In the genomic region with DNA sequence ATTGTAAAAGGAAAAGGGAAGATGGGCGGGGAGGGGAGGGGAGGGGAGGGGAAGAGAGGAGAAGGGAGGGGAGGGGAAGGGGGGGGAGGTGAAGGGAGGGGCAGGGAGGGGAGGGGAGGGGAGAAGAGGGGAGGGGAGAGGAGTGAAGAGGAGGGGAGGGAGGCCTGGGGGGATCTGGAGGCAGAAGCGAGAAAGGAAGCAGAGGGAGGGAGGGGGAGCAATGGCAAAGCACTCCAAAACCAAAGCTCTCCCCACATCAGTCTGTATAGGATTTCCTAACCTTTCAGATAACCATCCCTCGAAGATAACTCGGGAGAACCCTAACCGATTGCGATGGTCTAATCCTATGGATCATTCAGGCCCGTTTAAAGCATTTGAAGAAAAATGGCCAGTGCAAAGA, we compare ENCODE assay signal across 27 cellular contexts. TPM values are rescaled to one million over a fixed set of nuclear protein-coding genes. Genes with fewer than 3 reads are reported as not detected.
DNase-seq lines count a peak whose midpoint lies in the region; ATAC-seq and TF ChIP-seq lines count a peak whose summit lies in the region.
"Had no signal": no experiment of that assay in that cellular context is flagged by ENCODE, and none has a peak within 500 bp of the region (broad histone marks: within the 10 kb centered on the region; RNA-seq: fewer than 3 reads in every experiment).

No MANE protein-coding gene starts in this region.

- H4K91ac ChIP-seq in mesenchymal stem cell (ENCODE audit: low read length), result no peak overlapping the region

- no peak overlapping the region for H3K4me2 ChIP-seq in mesenchymal stem cell (ENCODE audit: low read length, poor library complexity, severe bottlenecking)

- H3K9ac ChIP-seq in mesenchymal stem cell (ENCODE audit: low read length) (peak overlapping the region; percentile 92), skeletal muscle tissue (ENCODE audit: low read depth in 1 of 3, low read length in 3 of 3) (peak overlapping the region in 1 of 3 donors; percentile 45)

- no peak overlapping the region for H4K8ac ChIP-seq in mesenchymal stem cell (ENCODE audit: low read length)

- no peak overlapping the region for H2AFZ ChIP-seq in mesenchymal stem cell (ENCODE audit: low read depth, low read length)

- H3K36me3 Mint-ChIP-seq in activated naive CD4-positive, alpha-beta T cell treated with anti-CD3 and anti-CD28 coated beads for 36 hours (ENCODE audit: low read depth), result no peaks in the 10 kb centered on the region
- H3K36me3 Mint-ChIP-seq: CD8-positive, alpha-beta memory T cell had no signal

- H2BK5ac ChIP-seq in mesenchymal stem cell (ENCODE audit: low read depth, low read length, poor library complexity, severe bottlenecking), result no peak overlapping the region

- DNase-seq in NCI-H69 (lab: John Stamatoyannopoulos, UW) (peak; percentile 2), mesenchymal stem cell (no peak), testis (no peak)
- DNase-seq in activated naive CD4-positive, alpha-beta T cell treated with anti-CD3 and anti-CD28 coated beads for 36 hours, result no peak
- DNase-seq: activated CD4-positive, CD25-positive, alpha-beta regulatory T cell; activated T-cell treated with anti-CD3 and anti-CD28 coated beads, Interleukin-2, amount 50 U/mL, for 4 hours; CD8-positive, alpha-beta memory T cell; cerebellar nuclear complex; KG1; NCI-H1092 treated with DMSO at 0.1 percent for 48 hours; NCI-H187; NCI-H2171; NCI-H510A treated with DMSO at 0.1 percent for 48 hours; NK-92 treated with Interleukin-12 subunit alpha and Interleukin-12 subunit beta, amount 100 ng/mL, for 24 hours; PC-3; small intestine; stimulated activated naive CD4-positive, alpha-beta T cell; T-helper 17 cell had no signal

- no peak overlapping the region for H2BK15ac ChIP-seq in mesenchymal stem cell (ENCODE audit: low read depth, poor library complexity, severe bottlenecking)

- H3K14ac ChIP-seq in mesenchymal stem cell (ENCODE audit: low read length in 2 of 2), result no peak overlapping the region

- no peak overlapping the region for H2AK5ac ChIP-seq in mesenchymal stem cell (ENCODE audit: low read length, severe bottlenecking)

- 54 to 69% methylated on average over 5 of the region's 7 CpGs for WGBS in gastroesophageal sphincter (ENCODE audit: low coverage in 1 of 2), 2 donors
- WGBS in mesenchymal stem cell, result 97% methylated on average over 6 of the region's 7 CpGs
- 85 to 90% methylated on average over 7 of the region's 7 CpGs for WGBS in testis, 2 donors

- no peak overlapping the region for H3K18ac ChIP-seq in mesenchymal stem cell (ENCODE audit: low read depth in 1 of 2, low read length in 2 of 2)

- no peaks in the 10 kb centered on the region for H3K4me1 Mint-ChIP-seq in activated naive CD4-positive, alpha-beta T cell treated with anti-CD3 and anti-CD28 coated beads for 36 hours (ENCODE audit: low read depth)
- H3K4me1 Mint-ChIP-seq: CD8-positive, alpha-beta memory T cell; T-helper 17 cell had no signal

- intact Hi-C loops in testis (cut with DNase I; ENCODE audit: low total_unique reads), result no loop called here
- intact Hi-C loops in activated naive CD4-positive, alpha-beta T cell treated with anti-CD3 and anti-CD28 coated beads for 36 hours (cut with micrococcal nuclease), result no loop called here

- H3K4me3 ChIP-seq in gastroesophageal sphincter (no peak overlapping the region), mesenchymal stem cell (ENCODE audit: insufficient read depth in 1 of 2, low read depth in 1 of 2, low read length in 2 of 2) (peak overlapping the region in 1 of 2 experiments; percentile 67), skeletal muscle tissue (ENCODE audit: low read length in 3 of 3) (peak overlapping the region; percentile 2 to 52 (median 3)), testis (no peak overlapping the region)
- H3K4me3 ChIP-seq: dorsolateral prefrontal cortex had no signal

- no peak for TF ChIP-seq EP300 in gastroesophageal sphincter (IDR thresholded peaks at IDR 0.05)

- peaks cover 5% of the 10 kb centered on the region for H3K27me3 Mint-ChIP-seq in activated naive CD4-positive, alpha-beta T cell treated with anti-CD3 and anti-CD28 coated beads for 36 hours (ENCODE audit: low read depth)

- H2BK120ac ChIP-seq in mesenchymal stem cell (ENCODE audit: low read depth, low read length), result no peak overlapping the region

- H3K4ac ChIP-seq in mesenchymal stem cell (ENCODE audit: low read depth in 1 of 2, low read length in 2 of 2), result no peak overlapping the region

- no peak for ATAC-seq in gastroesophageal sphincter
- no peak for ATAC-seq in GM19452 (IDR thresholded peaks at IDR 0.05; ENCODE audit: unreplicated experiment)
- no peak for ATAC-seq in GM19467 (IDR thresholded peaks at IDR 0.05; ENCODE audit: unreplicated experiment)
- ATAC-seq: activated T-cell treated with anti-CD3 and anti-CD28 coated beads, Interleukin-2, amount 50 U/mL, for 4 hours; left lobe of liver; PC-3; T-helper 17 cell had no signal

- no peak for TF ChIP-seq CTCF in gastroesophageal sphincter (IDR thresholded peaks at IDR 0.05)
- TF ChIP-seq CTCF in testis (IDR thresholded peaks at IDR 0.05), result no peak

- CTCF ChIA-PET in activated naive CD4-positive, alpha-beta T cell treated with anti-CD3 and anti-CD28 coated beads for 36 hours (lab: Charles Lee), result no interaction called here

- H3K4me1 ChIP-seq in gastroesophageal sphincter (peaks cover 0 to 35% (median 0%) of the 10 kb centered on the region in 3 donors), mesenchymal stem cell (ENCODE audit: control insufficient read depth, insufficient read depth, low read depth, low read length) (peaks cover 3% of the 10 kb centered on the region), skeletal muscle tissue (ENCODE audit: control insufficient read depth in 3 of 3, insufficient read depth in 3 of 3, low read length in 3 of 3) (peaks cover 54 to 82% (median 55%) of the 10 kb centered on the region in 3 donors), testis (peaks cover 4% of the 10 kb centered on the region)

- no peak overlapping the region for H3K23ac ChIP-seq in mesenchymal stem cell (ENCODE audit: low read length in 2 of 2)

- H3K9me3 ChIP-seq in gastroesophageal sphincter (no peaks in the 10 kb centered on the region), mesenchymal stem cell (ENCODE audit: control insufficient read depth, low read length) (no peaks in the 10 kb centered on the region), skeletal muscle tissue (ENCODE audit: control insufficient read depth in 3 of 3, low read length in 3 of 3) (no peaks in the 10 kb centered on the region), testis (no peaks in the 10 kb centered on the region)
- H3K9me3 ChIP-seq: thoracic aorta had no signal

- H3K27me3 ChIP-seq in gastroesophageal sphincter (peaks cover 55% of the 10 kb centered on the region), mesenchymal stem cell (ENCODE audit: control insufficient read depth in 1 of 2, insufficient read depth in 1 of 2, low read length in 2 of 2) (peaks cover 0 to 4% of the 10 kb centered on the region in 2 experiments), skeletal muscle tissue (ENCODE audit: control insufficient read depth in 3 of 3, insufficient read depth in 3 of 3, low read length in 3 of 3) (peaks cover 0 to 4% (median 3%) of the 10 kb centered on the region in 3 donors), testis (no peaks in the 10 kb centered on the region)

- no peaks in the 10 kb centered on the region for H3K9me3 Mint-ChIP-seq in activated naive CD4-positive, alpha-beta T cell treated with anti-CD3 and anti-CD28 coated beads for 36 hours
- H3K9me3 Mint-ChIP-seq: activated T-cell treated with anti-CD3 and anti-CD28 coated beads, Interleukin-2, amount 50 U/mL, for 4 hours; CD8-positive, alpha-beta memory T cell had no signal

- peak overlapping the region; percentile 8 to 76 (median 58) for H3K27ac ChIP-seq in gastroesophageal sphincter
- H3K27ac ChIP-seq in mesenchymal stem cell (ENCODE audit: low read length, poor library complexity, severe bottlenecking), result no peak overlapping the region
- peak overlapping the region; percentile 74 for H3K27ac ChIP-seq in skeletal muscle tissue (ENCODE audit: low read depth, low read length)
- H3K27ac ChIP-seq in testis, result no peak overlapping the region
- H3K27ac ChIP-seq: dorsolateral prefrontal cortex had no signal

- H3K4me3 Mint-ChIP-seq in activated naive CD4-positive, alpha-beta T cell treated with anti-CD3 and anti-CD28 coated beads for 36 hours, result no peak overlapping the region
- H3K4me3 Mint-ChIP-seq: activated T-cell treated with anti-CD3 and anti-CD28 coated beads, Interleukin-2, amount 50 U/mL, for 4 hours; CD8-positive, alpha-beta memory T cell; T-helper 17 cell had no signal

- TF ChIP-seq POLR2A in gastroesophageal sphincter (IDR thresholded peaks at IDR 0.05), result no peak
- no peak for TF ChIP-seq POLR2A in testis (IDR thresholded peaks at IDR 0.05)

- H3K79me1 ChIP-seq in mesenchymal stem cell (replicated peaks; ENCODE audit: low read length, poor library complexity, severe bottlenecking), result no peaks in the 10 kb centered on the region

- H3K36me3 ChIP-seq in gastroesophageal sphincter, result no peaks in the 10 kb centered on the region
- peaks cover 0 to 71% of the 10 kb centered on the region in 2 experiments for H3K36me3 ChIP-seq in mesenchymal stem cell (ENCODE audit: control insufficient read depth in 1 of 2, insufficient read depth in 2 of 2, low read depth in 1 of 2, low read length in 2 of 2)
- no peaks in the 10 kb centered on the region for H3K36me3 ChIP-seq in skeletal muscle tissue (ENCODE audit: control insufficient read depth in 3 of 3, insufficient read depth in 3 of 3, low read length in 3 of 3)
- no peaks in the 10 kb centered on the region for H3K36me3 ChIP-seq in testis (ENCODE audit: low read depth, missing control alignments)
- H3K36me3 ChIP-seq: thoracic aorta had no signal

- no peak overlapping the region for H3K27ac Mint-ChIP-seq in activated naive CD4-positive, alpha-beta T cell treated with anti-CD3 and anti-CD28 coated beads for 36 hours
- H3K27ac Mint-ChIP-seq: CD8-positive, alpha-beta memory T cell; progenitor cell of endocrine pancreas; T-helper 17 cell had no signal

- H2BK12ac ChIP-seq in mesenchymal stem cell (ENCODE audit: low read length in 2 of 2), result no peak overlapping the region

RNA-seq across cellular contexts. Expression of gene EBF3, which starts 19.0 kb away (rescaled TPM):
- 1 to 10 TPM; 2.5 to 4.9 (median 4.6) TPM for total RNA-seq in gastroesophageal sphincter
- 1.5 TPM for polyA plus RNA-seq in mesenchymal stem cell (2013, experiment 1 of 2)
- polyA plus RNA-seq in mesenchymal stem cell (2013, experiment 2 of 2), result 1.2 TPM
- 33.4 TPM for total RNA-seq in skeletal muscle tissue
- total RNA-seq in testis, result 1 to 10 TPM; 6.0 to 7.6 TPM
- 4.0 TPM for polyA plus RNA-seq in testis (ENCODE audit: insufficient read depth, low read depth, low replicate concordance)
- total RNA-seq in activated naive CD4-positive, alpha-beta T cell treated with anti-CD3 and anti-CD28 coated beads for 36 hours, result not detected
- total RNA-seq: activated T-cell treated with anti-CD3 and anti-CD28 coated beads, Interleukin-2, amount 50 U/mL, for 4 hours; CD8-positive, alpha-beta memory T cell; left lobe of liver; MCF 10A; PC-3; T-helper 17 cell had no signal
- polyA plus RNA-seq: CD8-positive, alpha-beta memory T cell had no signal

Comparison
In these comparisons a context has a peak if more than half of its experiments do, and no peak if none do; other contexts are left out.
1. H3K27ac ChIP-seq: peak in gastroesophageal sphincter (4 of 4) and skeletal muscle tissue (single experiment); none in mesenchymal stem cell (single experiment) and testis (0 of 2).
2. H3K4me3 ChIP-seq: peak in skeletal muscle tissue (3 of 3); none in gastroesophageal sphincter (0 of 2) and testis (0 of 2).